In genomic region chr11:45917286-45917622, GRCh38 we compare ENCODE assay signal across 7 cellular contexts. TPM values are rescaled to one million over a fixed set of nuclear protein-coding genes. Genes with fewer than 3 reads are reported as not detected.
DNase-seq lines count a peak whose midpoint lies in the region; ATAC-seq and TF ChIP-seq lines count a peak whose summit lies in the region.

No MANE protein-coding gene starts in this region.

- peak overlapping the region; percentile 86 for H2AFZ ChIP-seq in parathyroid adenoma

- H3K9ac ChIP-seq in NT2/D1 (ENCODE audit: insufficient read length, low read depth) (peak overlapping the region; percentile 97), parathyroid adenoma (no peak overlapping the region)

- H3K4me3 ChIP-seq in NT2/D1 (ENCODE audit: insufficient read length, low read depth) = peak overlapping the region; percentile 98
- H3K4me3 ChIP-seq in parathyroid adenoma (ENCODE audit: low read depth, low read length) = peak overlapping the region; percentile 94

- TF ChIP-seq CTCF in parathyroid adenoma (IDR thresholded peaks at IDR 0.05) = no peak
- TF ChIP-seq CTCF in GM13976 (IDR thresholded peaks at IDR 0.05; ENCODE audit: borderline replicate concordance, control extremely low read depth, extremely low read depth, insufficient read depth, missing control alignments) = no peak

- peak; percentile 1 for ATAC-seq in GM21381 (IDR thresholded peaks at IDR 0.05; ENCODE audit: unreplicated experiment)

- in situ Hi-C loops in GM13976 (cut with MboI; ENCODE audit: low sequenced_read_pairs, unreplicated experiment) = no loop called here

- H3K4me2 ChIP-seq in parathyroid adenoma (ENCODE audit: low read length) = peak overlapping the region; percentile 93

- H3K27ac ChIP-seq in epithelial cell of prostate (peak overlapping the region; percentile 89), parathyroid adenoma (peak overlapping the region; percentile 88)

- no peaks in the 10 kb centered on the region for H3K79me2 ChIP-seq in parathyroid adenoma

- no peaks in the 10 kb centered on the region for H3K9me3 ChIP-seq in NT2/D1 (ENCODE audit: insufficient read depth, low read length)
- no peaks in the 10 kb centered on the region for H3K9me3 ChIP-seq in parathyroid adenoma (ENCODE audit: control insufficient read depth, low read length)

- H3K36me3 ChIP-seq in NT2/D1 (ENCODE audit: insufficient read depth, insufficient read length, low read length) = peaks cover 40% of the 10 kb centered on the region
- no peaks in the 10 kb centered on the region for H3K36me3 ChIP-seq in parathyroid adenoma (ENCODE audit: control insufficient read depth, insufficient read depth, low read length)

- DNase-seq in NT2/D1 (ENCODE audit: low read depth, low spot score) = no peak
- no peak for DNase-seq in epithelial cell of prostate (ENCODE audit: low read depth, low spot score)
- no peak for DNase-seq in GM13976 (ENCODE audit: low spot score)
- DNase-seq in kidney glomerular epithelial cell (lab: John Stamatoyannopoulos, UW) = no peak
- DNase-seq in H4 (ENCODE audit: low spot score) = no peak

- H3K27me3 ChIP-seq in NT2/D1 (ENCODE audit: insufficient read depth, insufficient read length) (peaks cover 21% of the 10 kb centered on the region), parathyroid adenoma (ENCODE audit: control insufficient read depth, insufficient read depth, low read length) (no peaks in the 10 kb centered on the region)

- peaks cover 22% of the 10 kb centered on the region for H3K4me1 ChIP-seq in NT2/D1 (ENCODE audit: insufficient read depth, insufficient read length)
- peaks cover 5% of the 10 kb centered on the region for H3K4me1 ChIP-seq in parathyroid adenoma

RNA-seq across cellular contexts. Expression of gene PEX16, which starts 0.4 kb away (rescaled TPM):
- total RNA-seq in H4 (2014; rRNA removed; shearing (Covaris generic)) = 31.4 and 43.0 TPM in 2 replicates

RNA-seq across cellular contexts. Expression of gene LARGE2, which starts 5.2 kb away (rescaled TPM):
- not detected in 2 replicates for total RNA-seq in H4 (2014; rRNA removed; shearing (Covaris generic))

RNA-seq across cellular contexts. Expression of gene FREY1, which starts 10.2 kb away (rescaled TPM):
- total RNA-seq in H4 (2014; rRNA removed; shearing (Covaris generic)) = 0.51 TPM in 1 of 2 replicates, not detected in the other

RNA-seq across cellular contexts. Expression of gene MAPK8IP1, which starts 31.8 kb away (rescaled TPM):
- total RNA-seq in H4 (2014; rRNA removed; shearing (Covaris generic)) = 10.7 and 11.9 TPM in 2 replicates
